Comparison of ENCODE assay signal across 9 cellular contexts in the genomic region with DNA sequence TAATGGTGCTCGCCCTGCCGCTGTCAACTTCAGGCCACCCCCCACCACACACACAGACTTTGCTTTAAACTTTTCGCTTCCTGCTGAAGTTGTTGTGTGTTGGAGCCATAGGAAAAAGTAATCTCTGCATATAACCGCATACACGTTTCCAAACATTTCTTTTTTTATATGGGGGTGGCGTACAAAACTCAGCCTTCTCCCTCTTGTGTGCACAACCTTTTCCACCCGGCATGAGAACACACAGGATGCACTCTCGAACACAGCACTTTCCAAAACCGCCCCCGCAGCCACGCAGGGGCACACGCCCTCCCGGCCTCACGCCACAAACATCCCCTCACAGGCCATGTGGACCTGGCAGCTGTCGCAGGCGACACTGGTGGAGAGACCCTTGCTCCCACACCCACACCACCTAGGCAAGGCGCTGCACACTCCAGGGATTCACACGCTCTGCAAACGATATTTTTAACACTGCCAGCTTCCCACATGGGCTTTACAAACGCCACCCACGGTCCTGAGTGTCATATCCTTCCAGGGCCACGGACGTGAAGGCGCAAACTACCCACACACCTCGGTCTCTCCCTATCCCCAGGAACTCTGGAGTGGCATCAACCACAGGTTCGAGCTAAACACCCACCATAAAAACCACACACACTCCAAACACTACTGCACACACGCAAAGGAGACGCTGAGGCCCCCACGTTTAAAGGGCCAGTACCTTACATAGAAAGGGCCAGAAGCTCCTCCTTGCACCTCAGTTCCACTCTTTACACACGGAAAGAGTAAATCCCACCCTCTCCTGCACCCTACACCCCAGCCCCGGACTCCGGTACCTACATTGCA. TPM values are rescaled to one million over a fixed set of nuclear protein-coding genes. Genes with fewer than 3 reads are reported as not detected.
DNase-seq lines count a peak whose midpoint lies in the region; ATAC-seq and TF ChIP-seq lines count a peak whose summit lies in the region.
"Had no signal": no experiment of that assay in that cellular context is flagged by ENCODE, and none has a peak within 500 bp of the region (broad histone marks: within the 10 kb centered on the region; RNA-seq: fewer than 3 reads in every experiment).

No MANE protein-coding gene starts in this region.

- H3K9me3 ChIP-seq in neural progenitor cell (ENCODE audit: low read depth) = no peaks in the 10 kb centered on the region

- POLR2A ChIA-PET in activated CD8-positive, alpha-beta T cell treated with anti-CD3 and anti-CD28 coated beads, Interleukin-2, amount 10 ng/mL, durations not matched to agents 7 days and 5 days (lab: Charles Lee) = interaction anchor here (0.6 to 9.6 kb wide), 15 partner anchors 11 to 160 kb away, joined by 3 to 88 read pairs (median 5); a partner anchor contains a TSS

- H3K79me2 ChIP-seq in neural progenitor cell (ENCODE audit: low read depth) = peaks cover 41% of the 10 kb centered on the region

- peaks cover 74% of the 10 kb centered on the region for H3F3A ChIP-seq in neural progenitor cell (ENCODE audit: low read depth)

- ATAC-seq in HG03520 (IDR thresholded peaks at IDR 0.05; ENCODE audit: unreplicated experiment) = peak; percentile 14
- peak; percentile 22 for ATAC-seq in activated CD8-positive, alpha-beta T cell treated with anti-CD3 and anti-CD28 coated beads, Interleukin-2, amount 10 ng/mL, durations not matched to agents 7 days and 5 days
- no peak for ATAC-seq in GM21381 (IDR thresholded peaks at IDR 0.05; ENCODE audit: unreplicated experiment)

- no peaks in the 10 kb centered on the region for H3K36me3 ChIP-seq in neural progenitor cell

- H3K27me3 Mint-ChIP-seq in activated CD8-positive, alpha-beta T cell treated with anti-CD3 and anti-CD28 coated beads, Interleukin-2, amount 10 ng/mL, durations not matched to agents 7 days and 5 days (ENCODE audit: low read depth) = no peaks in the 10 kb centered on the region
- peaks cover 36% of the 10 kb centered on the region for H3K27me3 Mint-ChIP-seq in neural progenitor cell (ENCODE audit: insufficient read depth, low read depth)
- peaks cover 9% of the 10 kb centered on the region for H3K27me3 Mint-ChIP-seq in type B pancreatic cell

- H3K27ac Mint-ChIP-seq in activated CD8-positive, alpha-beta T cell treated with anti-CD3 and anti-CD28 coated beads, Interleukin-2, amount 10 ng/mL, durations not matched to agents 7 days and 5 days = peak overlapping the region; percentile 95
- H3K27ac Mint-ChIP-seq in neural progenitor cell (no peak overlapping the region), type B pancreatic cell (peak overlapping the region; percentile 95)

- H3K9ac ChIP-seq in neural progenitor cell = no peak overlapping the region

- peaks cover 78% of the 10 kb centered on the region for H3K4me1 Mint-ChIP-seq in activated CD8-positive, alpha-beta T cell treated with anti-CD3 and anti-CD28 coated beads, Interleukin-2, amount 10 ng/mL, durations not matched to agents 7 days and 5 days (ENCODE audit: low read depth)
- H3K4me1 Mint-ChIP-seq in neural progenitor cell (peaks cover 55% of the 10 kb centered on the region), type B pancreatic cell (ENCODE audit: unreplicated experiment) (peaks cover 48% of the 10 kb centered on the region)

- H3K4me2 ChIP-seq in neural progenitor cell = peak overlapping the region; percentile 77

- H3K4me3 ChIP-seq in epithelial cell of esophagus (ENCODE audit: low read length) (peak overlapping the region; percentile 61), neural progenitor cell (peak overlapping the region; percentile 51)

- no peak for TF ChIP-seq CTCF in epithelial cell of esophagus (IDR thresholded peaks at IDR 0.05; ENCODE audit: insufficient read depth, low read depth, low read length, missing control alignments)
- no peak for TF ChIP-seq CTCF in neural progenitor cell (IDR thresholded peaks at IDR 0.05)
- no peak for TF ChIP-seq CTCF in type B pancreatic cell (conservative IDR thresholded peaks at IDR 0.05)

- peak; percentile 35 for DNase-seq in GDM1 (lab: John Stamatoyannopoulos, UW)
- peak; percentile 72 for DNase-seq in activated CD8-positive, alpha-beta T cell treated with anti-CD3 and anti-CD28 coated beads, Interleukin-2, amount 10 ng/mL, durations not matched to agents 7 days and 5 days
- DNase-seq in epithelial cell of esophagus (ENCODE audit: low read depth) = peak; percentile 40
- no peak for DNase-seq in neural progenitor cell (ENCODE audit: low spot score)
- no peak for DNase-seq in type B pancreatic cell (ENCODE audit: extremely low spot score, unreplicated experiment)
- DNase-seq in iPS-NIHi7 (ENCODE audit: extremely low spot score) = no peak

- CTCF ChIA-PET in activated CD8-positive, alpha-beta T cell treated with anti-CD3 and anti-CD28 coated beads, Interleukin-2, amount 10 ng/mL, durations not matched to agents 7 days and 5 days (lab: Charles Lee) = interaction anchor here (1.0 to 15.1 kb wide), 14 partner anchors 7 to 153 kb away, joined by 3 to 401 read pairs (median 6); a partner anchor contains a TSS

- H4K20me1 ChIP-seq in neural progenitor cell (ENCODE audit: low read depth) = peaks cover 4% of the 10 kb centered on the region

- H3K27ac ChIP-seq in neural progenitor cell = no peak overlapping the region

- peaks cover 16% of the 10 kb centered on the region for H3K27me3 ChIP-seq in neural progenitor cell

- H3K36me3 Mint-ChIP-seq in activated CD8-positive, alpha-beta T cell treated with anti-CD3 and anti-CD28 coated beads, Interleukin-2, amount 10 ng/mL, durations not matched to agents 7 days and 5 days (ENCODE audit: low read depth) = peaks cover 44% of the 10 kb centered on the region
- H3K36me3 Mint-ChIP-seq in neural progenitor cell (no peaks in the 10 kb centered on the region), type B pancreatic cell (no peaks in the 10 kb centered on the region)

- H3K9me3 Mint-ChIP-seq in activated CD8-positive, alpha-beta T cell treated with anti-CD3 and anti-CD28 coated beads, Interleukin-2, amount 10 ng/mL, durations not matched to agents 7 days and 5 days (ENCODE audit: insufficient read depth) = no peaks in the 10 kb centered on the region
- H3K9me3 Mint-ChIP-seq in neural progenitor cell (no peaks in the 10 kb centered on the region), type B pancreatic cell (no peaks in the 10 kb centered on the region)

- peaks cover 60% of the 10 kb centered on the region for H3K4me1 ChIP-seq in neural progenitor cell

- peak overlapping the region; percentile 97 for H3K4me3 Mint-ChIP-seq in activated CD8-positive, alpha-beta T cell treated with anti-CD3 and anti-CD28 coated beads, Interleukin-2, amount 10 ng/mL, durations not matched to agents 7 days and 5 days
- H3K4me3 Mint-ChIP-seq in neural progenitor cell (peak overlapping the region; percentile 91), type B pancreatic cell (peak overlapping the region; percentile 96)

- H2AFZ ChIP-seq in neural progenitor cell (replicated peaks) = peak overlapping the region; percentile 3

RNA-seq across cellular contexts. Expression of a gene that starts 12.3 kb away (rescaled TPM):
- 100 to 1,000 TPM; 500 to 503 TPM for total RNA-seq in activated CD8-positive, alpha-beta T cell treated with anti-CD3 and anti-CD28 coated beads, Interleukin-2, amount 10 ng/mL, durations not matched to agents 7 days and 5 days
- 0.43 TPM in 1 of 2 replicates, not detected in the other for total RNA-seq in neural progenitor cell (ENCODE audit: low replicate concordance)
- 3.2 and 4.2 TPM in 2 replicates for total RNA-seq in type B pancreatic cell (ENCODE audit: low replicate concordance)
- total RNA-seq: HT1080 had no signal

RNA-seq across cellular contexts. Expression of a gene that starts 12.7 kb away (rescaled TPM):
- 10 to 100 TPM; 44.1 to 45.9 TPM for total RNA-seq in activated CD8-positive, alpha-beta T cell treated with anti-CD3 and anti-CD28 coated beads, Interleukin-2, amount 10 ng/mL, durations not matched to agents 7 days and 5 days
- total RNA-seq in neural progenitor cell (ENCODE audit: low replicate concordance) (17.0 and 30.9 TPM in 2 replicates), type B pancreatic cell (ENCODE audit: low replicate concordance) (74.5 and 89.9 TPM in 2 replicates)

RNA-seq across cellular contexts. Expression of a gene that starts 38.6 kb away (rescaled TPM):
- 10 to 100 TPM; 15.7 to 17.0 TPM for total RNA-seq in activated CD8-positive, alpha-beta T cell treated with anti-CD3 and anti-CD28 coated beads, Interleukin-2, amount 10 ng/mL, durations not matched to agents 7 days and 5 days
- 26.9 and 33.0 TPM in 2 replicates for total RNA-seq in neural progenitor cell (ENCODE audit: low replicate concordance)
- total RNA-seq in type B pancreatic cell (ENCODE audit: low replicate concordance) = 30.6 and 49.3 TPM in 2 replicates

RNA-seq across cellular contexts. Expression of a gene that starts 38.8 kb away (rescaled TPM):
- 10 to 100 TPM; 28.2 to 31.4 TPM for total RNA-seq in activated CD8-positive, alpha-beta T cell treated with anti-CD3 and anti-CD28 coated beads, Interleukin-2, amount 10 ng/mL, durations not matched to agents 7 days and 5 days
- total RNA-seq in neural progenitor cell (ENCODE audit: low replicate concordance) (38.4 and 40.4 TPM in 2 replicates), type B pancreatic cell (ENCODE audit: low replicate concordance) (49.2 and 72.2 TPM in 2 replicates)

RNA-seq across cellular contexts. Expression of a gene that starts 48.8 kb away (rescaled TPM):
- 100 to 1,000 TPM; 126 TPM for total RNA-seq in activated CD8-positive, alpha-beta T cell treated with anti-CD3 and anti-CD28 coated beads, Interleukin-2, amount 10 ng/mL, durations not matched to agents 7 days and 5 days
- total RNA-seq in neural progenitor cell (ENCODE audit: low replicate concordance) (34.3 and 54.0 TPM in 2 replicates), type B pancreatic cell (ENCODE audit: low replicate concordance) (35.1 and 50.0 TPM in 2 replicates)

Comparison
In these comparisons a context has a peak if more than half of its experiments do, and no peak if none do; other contexts are left out.
1. DNase-seq: peak in GDM1 (single experiment), activated CD8-positive, alpha-beta T cell treated with anti-CD3 and anti-CD28 coated beads, Interleukin-2, amount 10 ng/mL, durations not matched to agents 7 days and 5 days (single experiment) and epithelial cell of esophagus (single experiment); none in neural progenitor cell (single experiment), type B pancreatic cell (single experiment) and iPS-NIHi7 (single experiment).
2. RNA of a gene that starts 12.3 kb away (total RNA-seq): 500 to 503 TPM in activated CD8-positive, alpha-beta T cell treated with anti-CD3 and anti-CD28 coated beads, Interleukin-2, amount 10 ng/mL, durations not matched to agents 7 days and 5 days; 3.2 to 4.2 TPM in type B pancreatic cell and 0.43 TPM in neural progenitor cell; every median in the first group is over 10 times any median in the second.
3. Peak in every context shown above with its lines, with median percentiles within 50 percentile points of each other: H3K4me3 Mint-ChIP-seq.